Comparison of ENCODE assay signal across 8 cellular contexts in the genomic region with DNA sequence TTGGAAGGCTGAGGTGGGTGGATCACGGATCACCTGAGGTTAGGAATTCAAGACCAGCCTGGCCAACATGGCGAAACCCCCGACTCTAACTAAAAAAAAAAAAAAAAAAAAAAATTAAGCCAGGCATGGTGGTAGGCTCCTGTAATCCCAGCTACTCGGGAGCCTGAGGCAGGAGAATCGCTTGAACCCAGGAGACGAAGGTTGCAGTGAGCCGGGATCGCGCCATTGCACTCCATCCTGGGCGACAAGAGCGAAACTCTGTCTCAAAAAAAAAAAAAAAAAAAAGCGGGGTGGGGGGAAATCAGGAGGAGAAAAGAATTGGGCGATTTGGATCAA. TPM values are rescaled to one million over a fixed set of nuclear protein-coding genes. Genes with fewer than 3 reads are reported as not detected.
DNase-seq lines count a peak whose midpoint lies in the region; ATAC-seq and TF ChIP-seq lines count a peak whose summit lies in the region.
"Not testable (repeated sequence)": the region's sequence is repeated elsewhere in the genome, so short reads cannot be mapped to it uniquely, and the experiment has no call there.

No MANE protein-coding gene starts in this region.

- DNase-seq in Calu3; Peyer's patch; activated T-helper 2 cell treated with anti-CD3 and anti-CD28 coated beads, Interferon-gamma antibody, Interleukin-2, Interleukin-4, amounts not matched to agents 10 μg/mL and 5 μg/mL and 100 μg/mL, durations not matched to agents 14 hours and 24 hours and 36 hours (ENCODE audit: low spot score); glutamatergic neuron; lung (ENCODE audit: low spot score); gastrocnemius medialis; upper lobe of left lung: not testable (repeated sequence)

- in situ Hi-C loops in gastrocnemius medialis (cut with MboI; ENCODE audit: low sequenced_read_pairs in 4 of 4) = not testable (repeated sequence)

- BruUV-seq in Calu3 (replicated peaks; lab: Mats Ljungman, UMichigan) = not testable (repeated sequence)

- peak overlapping the region in 2 of 4 donors; percentile 36 to 40 for H3K4me3 ChIP-seq in Peyer's patch
- not testable (repeated sequence) for H3K4me3 ChIP-seq in lung
- H3K4me3 ChIP-seq in gastrocnemius medialis = peak overlapping the region; percentile 25 to 41 (median 33)
- H3K4me3 ChIP-seq in upper lobe of left lung = peak overlapping the region in 1 of 4 donors; percentile 21

- H3K4me1 Mint-ChIP-seq in Calu3 (ENCODE audit: low read depth, unreplicated experiment) (peaks cover 51% of the 10 kb centered on the region), glutamatergic neuron (ENCODE audit: low read depth, unreplicated experiment) (peaks cover 22% of the 10 kb centered on the region)
- H3K4me1 Mint-ChIP-seq in activated T-helper 2 cell treated with anti-CD3 and anti-CD28 coated beads, Interferon-gamma antibody, Interleukin-2, Interleukin-4, amounts not matched to agents 10 μg/mL and 5 μg/mL and 100 μg/mL, durations not matched to agents 14 hours and 24 hours and 36 hours (ENCODE audit: low read depth) = peaks cover 29% of the 10 kb centered on the region

- H3K9me3 Mint-ChIP-seq in Calu3 (ENCODE audit: low read depth, unreplicated experiment); activated T-helper 2 cell treated with anti-CD3 and anti-CD28 coated beads, Interferon-gamma antibody, Interleukin-2, Interleukin-4, amounts not matched to agents 10 μg/mL and 5 μg/mL and 100 μg/mL, durations not matched to agents 14 hours and 24 hours and 36 hours; glutamatergic neuron (ENCODE audit: unreplicated experiment): not testable (repeated sequence)

- not testable (repeated sequence) for H3K36me3 ChIP-seq in Peyer's patch; lung (ENCODE audit: control insufficient read depth in 2 of 2, insufficient read depth in 2 of 2, low read length in 2 of 2); gastrocnemius medialis; upper lobe of left lung

- peak overlapping the region; percentile 17 to 94 (median 70) for H3K27ac ChIP-seq in Peyer's patch
- peak overlapping the region; percentile 84 for H3K27ac ChIP-seq in cingulate gyrus (ENCODE audit: low read depth, low read length)
- peak overlapping the region; percentile 67 for H3K27ac ChIP-seq in lung (ENCODE audit: low read depth in 1 of 2, low read length in 1 of 2)
- H3K27ac ChIP-seq in gastrocnemius medialis = peak overlapping the region; percentile 83 to 95 (median 90)
- peak overlapping the region in 3 of 4 donors; percentile 66 to 85 (median 66) for H3K27ac ChIP-seq in upper lobe of left lung

- WGBS in lung, 2 donors = 66 to 86% methylated on average over 12 of the region's 13 CpGs
- WGBS in upper lobe of left lung, 2 donors = 69 to 71% methylated on average over 11 to 13 of the region's 13 CpGs

- H3K9me3 ChIP-seq in Peyer's patch; lung (ENCODE audit: control insufficient read depth in 2 of 2, insufficient read depth in 1 of 2, low read length in 1 of 2); gastrocnemius medialis; upper lobe of left lung: not testable (repeated sequence)

- intact Hi-C loops in Calu3 (cut with micrococcal nuclease; ENCODE audit: unreplicated experiment) = not testable (repeated sequence)
- intact Hi-C loops in activated T-helper 2 cell treated with anti-CD3 and anti-CD28 coated beads, Interferon-gamma antibody, Interleukin-2, Interleukin-4, amounts not matched to agents 10 μg/mL and 5 μg/mL and 100 μg/mL, durations not matched to agents 14 hours and 24 hours and 36 hours (cut with micrococcal nuclease) = loop anchor here (1.0 to 5.0 kb wide), 3 partner anchors 7 to 69 kb away; a partner anchor contains a TSS
- intact Hi-C loops in gastrocnemius medialis (cut with DNase I; ENCODE audit: low total_unique reads) = loop anchor here (2.0 kb wide), 1 partner anchor 50 kb away; no protein-coding TSS in a partner anchor

- not testable (repeated sequence) for TF ChIP-seq EP300 in upper lobe of left lung (IDR thresholded peaks at IDR 0.05)

- ATAC-seq in lung (ENCODE audit: insufficient read depth, low FRiP score); gastrocnemius medialis; upper lobe of left lung (ENCODE audit: low FRiP score in 2 of 2): not testable (repeated sequence)

- H3K27me3 ChIP-seq in Peyer's patch; lung (ENCODE audit: control insufficient read depth, insufficient read depth); gastrocnemius medialis; upper lobe of left lung: not testable (repeated sequence)

- CTCF ChIA-PET in Calu3 (lab: Charles Lee) = interaction anchor here (0.6 to 1.5 kb wide), 5 partner anchors 39 to 248 kb away, joined by 3 to 4 read pairs (median 3); a partner anchor contains a TSS

- H3K4me1 ChIP-seq in Peyer's patch (peaks cover 0 to 36% (median 8%) of the 10 kb centered on the region in 4 donors), lung (ENCODE audit: control insufficient read depth in 2 of 2, insufficient read depth in 2 of 2, low read length in 2 of 2) (peaks cover 18 to 24% of the 10 kb centered on the region in 2 donors), gastrocnemius medialis (peaks cover 32 to 46% of the 10 kb centered on the region in 2 donors), upper lobe of left lung (peaks cover 40 to 52% (median 49%) of the 10 kb centered on the region in 4 donors)

- not testable (repeated sequence) for TF ChIP-seq POLR2A in Peyer's patch (IDR thresholded peaks at IDR 0.05); gastrocnemius medialis (IDR thresholded peaks at IDR 0.05); upper lobe of left lung (IDR thresholded peaks at IDR 0.05)

- H3K27ac Mint-ChIP-seq in Calu3 (ENCODE audit: unreplicated experiment) (peak overlapping the region; percentile 95), glutamatergic neuron (ENCODE audit: unreplicated experiment) (peak overlapping the region; percentile 78)
- peak overlapping the region; percentile 77 for H3K27ac Mint-ChIP-seq in activated T-helper 2 cell treated with anti-CD3 and anti-CD28 coated beads, Interferon-gamma antibody, Interleukin-2, Interleukin-4, amounts not matched to agents 10 μg/mL and 5 μg/mL and 100 μg/mL, durations not matched to agents 14 hours and 24 hours and 36 hours

- peaks cover 49% of the 10 kb centered on the region for H3K36me3 Mint-ChIP-seq in Calu3 (ENCODE audit: insufficient read depth, unreplicated experiment)
- not testable (repeated sequence) for H3K36me3 Mint-ChIP-seq in activated T-helper 2 cell treated with anti-CD3 and anti-CD28 coated beads, Interferon-gamma antibody, Interleukin-2, Interleukin-4, amounts not matched to agents 10 μg/mL and 5 μg/mL and 100 μg/mL, durations not matched to agents 14 hours and 24 hours and 36 hours (ENCODE audit: low read depth); glutamatergic neuron (ENCODE audit: unreplicated experiment)

- not testable (repeated sequence) for TF ChIP-seq CTCF in Calu3 (IDR thresholded peaks at IDR 0.05; ENCODE audit: unreplicated experiment); Peyer's patch (IDR thresholded peaks at IDR 0.05); glutamatergic neuron (IDR thresholded peaks at IDR 0.05; ENCODE audit: partially characterized antibody, unreplicated experiment); lung (IDR thresholded peaks at IDR 0.05; ENCODE audit: control extremely low read depth, extremely low read depth); gastrocnemius medialis (IDR thresholded peaks at IDR 0.05 in 4 of 5, conservative IDR thresholded peaks at IDR 0.05 in 1 of 5); upper lobe of left lung (IDR thresholded peaks at IDR 0.05)

- peak overlapping the region; percentile 84 for H3K4me3 Mint-ChIP-seq in Calu3 (ENCODE audit: low read depth, unreplicated experiment)
- peak overlapping the region; percentile 37 for H3K4me3 Mint-ChIP-seq in activated T-helper 2 cell treated with anti-CD3 and anti-CD28 coated beads, Interferon-gamma antibody, Interleukin-2, Interleukin-4, amounts not matched to agents 10 μg/mL and 5 μg/mL and 100 μg/mL, durations not matched to agents 14 hours and 24 hours and 36 hours (ENCODE audit: low read depth)
- not testable (repeated sequence) for H3K4me3 Mint-ChIP-seq in glutamatergic neuron (ENCODE audit: unreplicated experiment)

- not testable (repeated sequence) for H3K27me3 Mint-ChIP-seq in Calu3 (ENCODE audit: unreplicated experiment); activated T-helper 2 cell treated with anti-CD3 and anti-CD28 coated beads, Interferon-gamma antibody, Interleukin-2, Interleukin-4, amounts not matched to agents 10 μg/mL and 5 μg/mL and 100 μg/mL, durations not matched to agents 14 hours and 24 hours and 36 hours (ENCODE audit: low read depth); glutamatergic neuron (ENCODE audit: unreplicated experiment)

RNA-seq across cellular contexts. Expression of a gene that starts 2.0 kb away (rescaled TPM):
- 32.3 and 35.7 TPM in 2 replicates for total RNA-seq in Calu3 (2022)
- total RNA-seq in Peyer's patch = 100 to 1,000 TPM in 3 of 4 donors, 10 to 100 TPM in 1; 47.9 to 210 (median 175) TPM
- 5.2 and 5.5 TPM in 2 replicates for total RNA-seq in activated T-helper 2 cell treated with anti-CD3 and anti-CD28 coated beads, Interferon-gamma antibody, Interleukin-2, Interleukin-4, amounts not matched to agents 10 μg/mL and 5 μg/mL and 100 μg/mL, durations not matched to agents 14 hours and 24 hours and 36 hours
- 2.6 TPM for total RNA-seq in glutamatergic neuron (ENCODE audit: unreplicated experiment)
- 10 to 100 TPM; 10.1 to 11.2 TPM for total RNA-seq in lung
- 1 to 10 TPM; 6.9 to 7.7 TPM for polyA plus RNA-seq in lung
- 1 to 10 TPM; 1.2 to 4.6 (median 3.5) TPM for total RNA-seq in gastrocnemius medialis
- total RNA-seq in upper lobe of left lung = 10 to 100 TPM in 4 of 6 donors, 1 to 10 TPM in 2; 5.9 to 19.9 (median 13.6) TPM

RNA-seq across cellular contexts. Expression of a gene that starts 11.0 kb away (rescaled TPM):
- total RNA-seq in Calu3 (2022) (167 and 188 TPM in 2 replicates), Peyer's patch (10 to 100 TPM; 21.0 to 32.2 (median 28.2) TPM), glutamatergic neuron (ENCODE audit: unreplicated experiment) (47.3 TPM), lung (10 to 100 TPM; 19.6 to 48.1 TPM), gastrocnemius medialis (10 to 100 TPM in 1 of 4 donors, 1 to 10 TPM in 3; 4.4 to 17.4 (median 8.1) TPM), upper lobe of left lung (10 to 100 TPM in 5 of 6 donors, 1 to 10 TPM in 1; 9.4 to 49.1 (median 15.2) TPM)
- 109 and 113 TPM in 2 replicates for total RNA-seq in activated T-helper 2 cell treated with anti-CD3 and anti-CD28 coated beads, Interferon-gamma antibody, Interleukin-2, Interleukin-4, amounts not matched to agents 10 μg/mL and 5 μg/mL and 100 μg/mL, durations not matched to agents 14 hours and 24 hours and 36 hours
- 10 to 100 TPM; 37.2 to 38.3 TPM for polyA plus RNA-seq in lung

RNA-seq across cellular contexts. Expression of a gene that starts 21.0 kb away (rescaled TPM):
- total RNA-seq in Calu3 (2022) = 0.12 and 0.32 TPM in 2 replicates
- 1 to 10 TPM in 3 of 4 donors, under 1 TPM in 1; 0.70 to 3.3 (median 2.2) TPM for total RNA-seq in Peyer's patch
- 17.9 and 18.4 TPM in 2 replicates for total RNA-seq in activated T-helper 2 cell treated with anti-CD3 and anti-CD28 coated beads, Interferon-gamma antibody, Interleukin-2, Interleukin-4, amounts not matched to agents 10 μg/mL and 5 μg/mL and 100 μg/mL, durations not matched to agents 14 hours and 24 hours and 36 hours
- total RNA-seq in glutamatergic neuron (ENCODE audit: unreplicated experiment) = 34.9 TPM
- total RNA-seq in lung = 1 to 10 TPM; 2.3 to 2.4 TPM
- under 1 TPM; 0.94 to 0.98 TPM for polyA plus RNA-seq in lung
- total RNA-seq in gastrocnemius medialis = under 1 TPM; 0.12 to 0.56 (median 0.30) TPM
- 1 to 10 TPM in 3 of 6 donors, under 1 TPM in 3; 0.44 to 1.6 (median 0.98) TPM for total RNA-seq in upper lobe of left lung

RNA-seq across cellular contexts. Expression of a gene that starts 39.3 kb away (rescaled TPM):
- total RNA-seq in Calu3 (2022) (13.5 and 15.5 TPM in 2 replicates), Peyer's patch (10 to 100 TPM in 3 of 4 donors, 1 to 10 TPM in 1; 9.1 to 37.8 (median 22.1) TPM), glutamatergic neuron (ENCODE audit: unreplicated experiment) (6.4 TPM), lung (10 to 100 TPM; 12.5 to 14.2 TPM), gastrocnemius medialis (10 to 100 TPM; 17.0 to 35.4 (median 28.7) TPM), upper lobe of left lung (10 to 100 TPM; 11.1 to 23.0 (median 14.5) TPM)
- 23.6 and 26.6 TPM in 2 replicates for total RNA-seq in activated T-helper 2 cell treated with anti-CD3 and anti-CD28 coated beads, Interferon-gamma antibody, Interleukin-2, Interleukin-4, amounts not matched to agents 10 μg/mL and 5 μg/mL and 100 μg/mL, durations not matched to agents 14 hours and 24 hours and 36 hours
- 10 to 100 TPM; 16.8 to 28.5 TPM for polyA plus RNA-seq in lung
